ENCODE assay signal across 1 cellular context in the genomic region with DNA sequence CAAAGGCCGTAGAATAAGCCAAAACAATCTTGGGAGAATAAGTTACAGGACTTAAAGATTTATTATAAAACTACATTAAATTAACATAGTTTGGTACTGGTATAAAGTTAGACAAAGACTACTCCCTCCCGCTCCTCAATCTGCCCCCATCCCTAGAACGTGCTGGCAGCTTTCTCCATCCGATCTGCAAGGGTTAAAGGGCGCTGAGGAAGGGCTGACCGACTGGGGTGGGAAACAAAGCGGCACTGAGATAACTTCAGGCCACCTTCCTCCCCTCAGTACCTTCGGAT.
TF ChIP-seq lines count a peak whose summit lies in the region.

No MANE protein-coding gene starts in this region.

TF ChIP-seq in H1, 55 proteins besides CTCF, POLR2A, EP300 and RAD21:
- TF ChIP-seq PHF8 (conservative IDR thresholded peaks at IDR 0.05; ENCODE audit: low read depth, low read length) (no peak), RXRA (IDR thresholded peaks at IDR 0.05; ENCODE audit: insufficient read depth, low read depth, low read length) (no peak), RNF2 (IDR thresholded peaks at IDR 0.05; ENCODE audit: borderline replicate concordance, low read depth, low read length, missing control alignments, poor library complexity, severe bottlenecking) (no peak), BACH1 (IDR thresholded peaks at IDR 0.05; ENCODE audit: low read length) (no peak), KDM4A (IDR thresholded peaks at IDR 0.05; ENCODE audit: low read depth, low read length, severe bottlenecking) (no peak), CBX5 (IDR thresholded peaks at IDR 0.05; ENCODE audit: low read depth, low read length) (no peak), BRCA1 (IDR thresholded peaks at IDR 0.05; ENCODE audit: low read depth, low read length) (no peak), HDAC6 (IDR thresholded peaks at IDR 0.05; ENCODE audit: low read depth, low read length) (no peak), TAF7 (optimal IDR thresholded peaks at IDR 0.05; ENCODE audit: borderline replicate concordance, low read depth, low read length) (peak; percentile 67), SP4 (IDR thresholded peaks at IDR 0.05; ENCODE audit: low read length) (no peak), TCF12 (IDR thresholded peaks at IDR 0.05; ENCODE audit: low read depth, low read length) (no peak), SP1 (IDR thresholded peaks at IDR 0.05; ENCODE audit: low read depth, low read length) (no peak), SIX5 (IDR thresholded peaks at IDR 0.05; ENCODE audit: low read depth, low read length) (no peak), POLR2AphosphoS5 (IDR thresholded peaks at IDR 0.05; ENCODE audit: low read depth, low read length) (peak; percentile 69; the same call in 1 of the 2 replicates), CTBP2 (IDR thresholded peaks at IDR 0.05; ENCODE audit: borderline replicate concordance, insufficient read depth, insufficient read length, low read length) (no peak), NRF1 (IDR thresholded peaks at IDR 0.05; ENCODE audit: low read depth, low read length) (no peak), EGR1 (IDR thresholded peaks at IDR 0.05; ENCODE audit: borderline replicate concordance, low read depth, low read length) (no peak), FOSL1 (IDR thresholded peaks at IDR 0.05; ENCODE audit: insufficient read depth, low read depth, low read length) (no peak), SAP30 (IDR thresholded peaks at IDR 0.05; ENCODE audit: insufficient read depth, insufficient replicate concordance, low read length) (peak; percentile 52), TEAD4 (IDR thresholded peaks at IDR 0.05; ENCODE audit: low read depth, low read length) (no peak), RBBP5 (IDR thresholded peaks at IDR 0.05; ENCODE audit: borderline replicate concordance, low read depth, low read length) (no peak), RFX5 (IDR thresholded peaks at IDR 0.05; ENCODE audit: borderline replicate concordance, low read depth, low read length) (no peak), SIN3A (conservative IDR thresholded peaks at IDR 0.05 in 1 of 2, IDR thresholded peaks at IDR 0.05 in 1 of 2; ENCODE audit: low read depth in 1 of 2, low read length in 2 of 2) (0 out of 4 replicates have a peak, but pooled peaks of 1 of the 2 experiments have one; percentile 7), CHD1 (IDR thresholded peaks at IDR 0.05; ENCODE audit: low read depth, low read length) (no peak), JUND (IDR thresholded peaks at IDR 0.05; ENCODE audit: low read length) (peak; percentile 3; the same call in 1 of the 2 replicates), MAFK (IDR thresholded peaks at IDR 0.05; ENCODE audit: low read depth, low read length) (no peak), GTF2F1 (IDR thresholded peaks at IDR 0.05; ENCODE audit: borderline replicate concordance, low read depth, low read length) (0 out of 2 replicates have a peak, but pooled peaks have one; percentile 36), TAF1 (IDR thresholded peaks at IDR 0.05; ENCODE audit: low read depth, low read length) (no peak), KDM5A (IDR thresholded peaks at IDR 0.05; ENCODE audit: low read length) (no peak)
- TF ChIP-seq, protein P1, sequence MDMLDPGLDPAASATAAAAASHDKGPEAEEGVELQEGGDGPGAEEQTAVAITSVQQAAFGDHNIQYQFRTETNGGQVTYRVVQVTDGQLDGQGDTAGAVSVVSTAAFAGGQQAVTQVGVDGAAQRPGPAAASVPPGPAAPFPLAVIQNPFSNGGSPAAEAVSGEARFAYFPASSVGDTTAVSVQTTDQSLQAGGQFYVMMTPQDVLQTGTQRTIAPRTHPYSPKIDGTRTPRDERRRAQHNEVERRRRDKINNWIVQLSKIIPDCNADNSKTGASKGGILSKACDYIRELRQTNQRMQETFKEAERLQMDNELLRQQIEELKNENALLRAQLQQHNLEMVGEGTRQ (IDR thresholded peaks at IDR 0.05; ENCODE audit: low read length), result no peak
- TF ChIP-seq, protein P2, sequence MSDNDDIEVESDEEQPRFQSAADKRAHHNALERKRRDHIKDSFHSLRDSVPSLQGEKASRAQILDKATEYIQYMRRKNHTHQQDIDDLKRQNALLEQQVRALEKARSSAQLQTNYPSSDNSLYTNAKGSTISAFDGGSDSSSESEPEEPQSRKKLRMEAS (IDR thresholded peaks at IDR 0.05), result no peak
- TF ChIP-seq, protein P3, sequence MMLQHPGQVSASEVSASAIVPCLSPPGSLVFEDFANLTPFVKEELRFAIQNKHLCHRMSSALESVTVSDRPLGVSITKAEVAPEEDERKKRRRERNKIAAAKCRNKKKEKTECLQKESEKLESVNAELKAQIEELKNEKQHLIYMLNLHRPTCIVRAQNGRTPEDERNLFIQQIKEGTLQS (IDR thresholded peaks at IDR 0.05; ENCODE audit: insufficient read depth, low read depth, low read length), result no peak
